Comparison of ENCODE assay signal across 36 cellular contexts in genomic region chr14:61201171-61201570, GRCh38.
"Had no signal": no experiment of that assay in that cellular context is flagged by ENCODE, and none has a peak within 500 bp of the region (broad histone marks: within the 10 kb centered on the region; RNA-seq: fewer than 3 reads in every experiment).

No MANE protein-coding gene starts in this region.

- H3K9me3 Mint-ChIP-seq: activated B cell treated with CpG ODN at 0.5 μM for 24 hours; activated CD8-positive, alpha-beta T cell treated with anti-CD3 and anti-CD28 coated beads for 36 hours; activated naive CD4-positive, alpha-beta T cell treated with anti-CD3 and anti-CD28 coated beads for 36 hours; activated naive CD4-positive, alpha-beta T cell treated with anti-CD3 and anti-CD28 coated beads, Interleukin-2, amount 50 U/mL, for 24 hours; activated naive CD8-positive, alpha-beta T cell treated with anti-CD3 and anti-CD28 coated beads for 36 hours; activated naive CD8-positive, alpha-beta T cell treated with anti-CD3 and anti-CD28 coated beads, Interleukin-2, amount 50 U/mL, for 24 hours; activated T-helper 1 cell treated with anti-CD3 and anti-CD28 coated beads, Interleukin-12 subunit alpha, Interleukin-12 subunit beta, Interleukin-2, Interleukin-4 antibody, amounts not matched to agents 30 ng/mL and 10 ng/mL and 1 ng/mL, durations not matched to agents 14 hours and 24 hours and 36 hours; activated T-helper 2 cell treated with anti-CD3 and anti-CD28 coated beads, Interferon-gamma antibody, Interleukin-2, Interleukin-4, amounts not matched to agents 10 μg/mL and 5 μg/mL and 100 μg/mL, durations not matched to agents 14 hours and 24 hours and 36 hours; effector memory CD8-positive, alpha-beta T cell; T-helper 2 cell treated with Interferon-gamma antibody and Interleukin-4, amounts not matched to agents 5 μg/mL and 100 μg/mL, for 36 hours had no signal

- H3K9me3 ChIP-seq: adrenal gland, body of pancreas, esophagus muscularis mucosa, gastroesophageal sphincter, heart right ventricle had no signal

- H3K27ac Mint-ChIP-seq: activated B cell treated with CpG ODN at 0.5 μM for 24 hours; activated CD8-positive, alpha-beta memory T cell treated with anti-CD3 and anti-CD28 coated beads, Interleukin-2, amount 10 ng/mL, durations not matched to agents 7 days and 5 days; activated CD8-positive, alpha-beta T cell treated with anti-CD3 and anti-CD28 coated beads for 36 hours; activated naive CD4-positive, alpha-beta T cell treated with anti-CD3 and anti-CD28 coated beads for 36 hours; activated naive CD4-positive, alpha-beta T cell treated with anti-CD3 and anti-CD28 coated beads, Interleukin-2, amount 50 U/mL, for 24 hours; activated naive CD8-positive, alpha-beta T cell treated with anti-CD3 and anti-CD28 coated beads for 36 hours; activated naive CD8-positive, alpha-beta T cell treated with anti-CD3 and anti-CD28 coated beads, Interleukin-2, amount 50 U/mL, for 24 hours; activated T-helper 1 cell treated with anti-CD3 and anti-CD28 coated beads, Interleukin-12 subunit alpha, Interleukin-12 subunit beta, Interleukin-2, Interleukin-4 antibody, amounts not matched to agents 30 ng/mL and 10 ng/mL and 1 ng/mL, durations not matched to agents 14 hours and 24 hours and 36 hours; activated T-helper 2 cell treated with anti-CD3 and anti-CD28 coated beads, Interferon-gamma antibody, Interleukin-2, Interleukin-4, amounts not matched to agents 10 μg/mL and 5 μg/mL and 100 μg/mL, durations not matched to agents 14 hours and 24 hours and 36 hours; effector memory CD8-positive, alpha-beta T cell; T-helper 17 cell; T-helper 2 cell treated with Interferon-gamma antibody and Interleukin-4, amounts not matched to agents 5 μg/mL and 100 μg/mL, for 36 hours had no signal

- H3K27ac ChIP-seq: adrenal gland, body of pancreas, esophagus muscularis mucosa, foreskin keratinocyte, gastroesophageal sphincter, heart right ventricle, WERI-Rb-1 had no signal

- FAIRE-seq: colon had no signal

- DNase-seq: activated B cell treated with CpG ODN at 0.5 μM for 24 hours; activated CD4-positive, alpha-beta T cell treated with anti-CD3 and anti-CD28 coated beads for 48 hours; activated CD4-positive, alpha-beta T cell treated with anti-CD3 and anti-CD28 coated beads, Interleukin-2, amount 50 U/mL, for 1 hour; activated CD4-positive, alpha-beta T cell treated with anti-CD3 and anti-CD28 coated beads, Interleukin-2, amount 50 U/mL, for 48 hours; activated CD8-positive, alpha-beta memory T cell treated with anti-CD3 and anti-CD28 coated beads, Interleukin-2, amount 10 ng/mL, durations not matched to agents 7 days and 5 days; activated CD8-positive, alpha-beta memory T cell treated with anti-CD3 and anti-CD28 coated beads, Interleukin-2, amount 50 U/mL, for 4 hours; activated CD8-positive, alpha-beta T cell treated with anti-CD3 and anti-CD28 coated beads for 36 hours; activated effector memory CD4-positive, alpha-beta T cell treated with anti-CD3 and anti-CD28 coated beads, Interleukin-2, amount 50 U/mL, for 16 hours; activated naive CD4-positive, alpha-beta T cell treated with anti-CD3 and anti-CD28 coated beads for 36 hours; activated naive CD8-positive, alpha-beta T cell treated with anti-CD3 and anti-CD28 coated beads for 36 hours; activated naive CD8-positive, alpha-beta T cell treated with anti-CD3 and anti-CD28 coated beads, Interleukin-2, amount 50 U/mL, for 24 hours; activated T-cell treated with anti-CD3 and anti-CD28 coated beads, Interleukin-2, amount 50 U/mL, for 1 hour; activated T-cell treated with anti-CD3 and anti-CD28 coated beads, Interleukin-2, amount 50 U/mL, for 48 hours; adrenal gland; amygdala; aorta; body of pancreas; caudate nucleus; cortex of kidney; dermis blood vessel endothelial cell; effector CD4-positive, alpha-beta T cell; effector memory CD8-positive, alpha-beta T cell; erythroblast; foreskin keratinocyte; heart right ventricle; T-helper 17 cell; T1000; WERI-Rb-1 had no signal

- H3K36me3 ChIP-seq: adrenal gland, esophagus muscularis mucosa, gastroesophageal sphincter, heart right ventricle, WERI-Rb-1 had no signal

- H3K4me3 ChIP-seq: adrenal gland, body of pancreas, esophagus muscularis mucosa, gastroesophageal sphincter, heart right ventricle had no signal

- H3K4me3 Mint-ChIP-seq: activated B cell treated with CpG ODN at 0.5 μM for 24 hours; activated CD8-positive, alpha-beta memory T cell treated with anti-CD3 and anti-CD28 coated beads, Interleukin-2, amount 10 ng/mL, durations not matched to agents 7 days and 5 days; activated CD8-positive, alpha-beta T cell treated with anti-CD3 and anti-CD28 coated beads for 36 hours; activated naive CD4-positive, alpha-beta T cell treated with anti-CD3 and anti-CD28 coated beads for 36 hours; activated naive CD4-positive, alpha-beta T cell treated with anti-CD3 and anti-CD28 coated beads, Interleukin-2, amount 50 U/mL, for 24 hours; activated naive CD8-positive, alpha-beta T cell treated with anti-CD3 and anti-CD28 coated beads for 36 hours; activated naive CD8-positive, alpha-beta T cell treated with anti-CD3 and anti-CD28 coated beads, Interleukin-2, amount 50 U/mL, for 24 hours; activated T-helper 1 cell treated with anti-CD3 and anti-CD28 coated beads, Interleukin-12 subunit alpha, Interleukin-12 subunit beta, Interleukin-2, Interleukin-4 antibody, amounts not matched to agents 30 ng/mL and 10 ng/mL and 1 ng/mL, durations not matched to agents 14 hours and 24 hours and 36 hours; effector memory CD8-positive, alpha-beta T cell; T-helper 17 cell; T-helper 2 cell treated with Interferon-gamma antibody and Interleukin-4, amounts not matched to agents 5 μg/mL and 100 μg/mL, for 36 hours had no signal

- H3K4me1 ChIP-seq: adrenal gland, body of pancreas, esophagus muscularis mucosa, foreskin keratinocyte, gastroesophageal sphincter, heart right ventricle had no signal

- H3K27me3 ChIP-seq: body of pancreas had no signal

- H3K4me1 Mint-ChIP-seq: activated naive CD4-positive, alpha-beta T cell treated with anti-CD3 and anti-CD28 coated beads, Interleukin-2, amount 50 U/mL, for 24 hours; activated naive CD8-positive, alpha-beta T cell treated with anti-CD3 and anti-CD28 coated beads for 36 hours; activated naive CD8-positive, alpha-beta T cell treated with anti-CD3 and anti-CD28 coated beads, Interleukin-2, amount 50 U/mL, for 24 hours; T-helper 17 cell had no signal

- ATAC-seq: activated CD4-positive, CD25-positive, alpha-beta regulatory T cell treated with anti-CD3 and anti-CD28 coated beads, Interleukin-2, amount 50 U/mL, for 24 hours; activated CD8-positive, alpha-beta memory T cell treated with anti-CD3 and anti-CD28 coated beads, Interleukin-2, amount 10 ng/mL, durations not matched to agents 7 days and 5 days; activated CD8-positive, alpha-beta T cell treated with anti-CD3 and anti-CD28 coated beads for 36 hours; activated naive CD8-positive, alpha-beta T cell treated with anti-CD3 and anti-CD28 coated beads, Interleukin-2, amount 50 U/mL, for 24 hours; body of pancreas; effector memory CD8-positive, alpha-beta T cell; foreskin keratinocyte; gastroesophageal sphincter; heart right ventricle; T-helper 17 cell had no signal

- H3K36me3 Mint-ChIP-seq: activated CD8-positive, alpha-beta memory T cell treated with anti-CD3 and anti-CD28 coated beads, Interleukin-2, amount 10 ng/mL, durations not matched to agents 7 days and 5 days; activated naive CD4-positive, alpha-beta T cell treated with anti-CD3 and anti-CD28 coated beads, Interleukin-2, amount 50 U/mL, for 24 hours; activated naive CD8-positive, alpha-beta T cell treated with anti-CD3 and anti-CD28 coated beads for 36 hours had no signal
